ENCODE assay signal across 1 cellular context in genomic region chr12:4145990-4146859, GRCh38.
TF ChIP-seq lines count a peak whose summit lies in the region.

No MANE protein-coding gene starts in this region.

TF ChIP-seq in GM12878, 131 proteins besides CTCF, POLR2A, EP300 and RAD21 (continued from another document and continues in another):
- TF ChIP-seq E4F1 (IDR thresholded peaks at IDR 0.05; ENCODE audit: borderline replicate concordance, partially characterized antibody) (no peak), ESRRA (IDR thresholded peaks at IDR 0.05; ENCODE audit: low read length) (no peak), ZBTB40 (IDR thresholded peaks at IDR 0.05; ENCODE audit: borderline replicate concordance) (no peak), IKZF2 (IDR thresholded peaks at IDR 0.05) (peak; percentile 81 to 82), SUPT20H (IDR thresholded peaks at IDR 0.05; ENCODE audit: borderline replicate concordance, control insufficient read depth, low read depth, low read length) (no peak), SMAD1 (IDR thresholded peaks at IDR 0.05; ENCODE audit: low read depth, partially characterized antibody) (peak; percentile 35), BCL11A (IDR thresholded peaks at IDR 0.05; ENCODE audit: low read depth, low read length) (no peak), TAF1 (IDR thresholded peaks at IDR 0.05; ENCODE audit: borderline replicate concordance, low read depth, low read length) (0 out of 2 replicates have a peak, but pooled peaks have one; percentile 17), HCFC1 (IDR thresholded peaks at IDR 0.05; ENCODE audit: low read length) (no peak), RUNX3 (IDR thresholded peaks at IDR 0.05; ENCODE audit: low read length) (no peak; the same call in 1 of the 2 replicates), JUND (IDR thresholded peaks at IDR 0.05; ENCODE audit: low read depth, low read length) (no peak), HDAC2 (IDR thresholded peaks at IDR 0.05) (no peak), SMARCA5 (IDR thresholded peaks at IDR 0.05) (no peak; the same call in 1 of the 2 replicates), BACH1 (IDR thresholded peaks at IDR 0.05; ENCODE audit: borderline replicate concordance) (peak; percentile 22; the same call in 1 of the 2 replicates), YY1 (IDR thresholded peaks at IDR 0.05; ENCODE audit: low read depth, low read length) (no peak), SRF (IDR thresholded peaks at IDR 0.05; ENCODE audit: low read depth in 2 of 2, low read length in 2 of 2) (no peak), PML (IDR thresholded peaks at IDR 0.05; ENCODE audit: low read length) (no peak), ZNF687 (IDR thresholded peaks at IDR 0.05) (peak; percentile 76), ZBTB11 (CRISPR knock-in tag; IDR thresholded peaks at IDR 0.05) (no peak), NR2C1 (IDR thresholded peaks at IDR 0.05) (no peak), USF1 (IDR thresholded peaks at IDR 0.05; ENCODE audit: borderline replicate concordance, extremely low read length, insufficient read depth, low read depth, low read length) (no peak), JUNB (IDR thresholded peaks at IDR 0.05) (no peak), YBX1 (IDR thresholded peaks at IDR 0.05) (no peak), IRF3 (IDR thresholded peaks at IDR 0.05) (no peak), LARP7 (IDR thresholded peaks at IDR 0.05) (no peak), PAX8 (IDR thresholded peaks at IDR 0.05) (no peak), MXI1 (IDR thresholded peaks at IDR 0.05; ENCODE audit: low read depth, low read length) (peak; percentile 66; the same call in 1 of the 2 replicates), TCF3 (IDR thresholded peaks at IDR 0.05; ENCODE audit: borderline replicate concordance, insufficient read depth, low read depth, low read length) (no peak), ZNF24 (IDR thresholded peaks at IDR 0.05) (peak; percentile 39; the same call in 1 of the 2 replicates), STAT3 (IDR thresholded peaks at IDR 0.05; ENCODE audit: low read depth, low read length) (no peak), POLR2AphosphoS5 (IDR thresholded peaks at IDR 0.05; ENCODE audit: low read length) (peak; percentile 68), ZNF217 (IDR thresholded peaks at IDR 0.05) (peak; percentile 49; the same call in 1 of the 2 replicates), E2F4 (IDR thresholded peaks at IDR 0.05; ENCODE audit: low read depth, low read length) (no peak), RFX5 (IDR thresholded peaks at IDR 0.05; ENCODE audit: low read depth, low read length) (no peak), DPF2 (IDR thresholded peaks at IDR 0.05) (peak; percentile 40; the same call in 1 of the 2 replicates), SPI1 (IDR thresholded peaks at IDR 0.05; ENCODE audit: borderline replicate concordance, insufficient read depth, low read depth, low read length) (no peak), NRF1 (conservative IDR thresholded peaks at IDR 0.05; ENCODE audit: low read depth, low read length) (no peak), ATF7 (IDR thresholded peaks at IDR 0.05; ENCODE audit: low read depth) (peak; percentile 57), NR2F1 (conservative IDR thresholded peaks at IDR 0.05) (no peak)
- TF ChIP-seq, protein P1, sequence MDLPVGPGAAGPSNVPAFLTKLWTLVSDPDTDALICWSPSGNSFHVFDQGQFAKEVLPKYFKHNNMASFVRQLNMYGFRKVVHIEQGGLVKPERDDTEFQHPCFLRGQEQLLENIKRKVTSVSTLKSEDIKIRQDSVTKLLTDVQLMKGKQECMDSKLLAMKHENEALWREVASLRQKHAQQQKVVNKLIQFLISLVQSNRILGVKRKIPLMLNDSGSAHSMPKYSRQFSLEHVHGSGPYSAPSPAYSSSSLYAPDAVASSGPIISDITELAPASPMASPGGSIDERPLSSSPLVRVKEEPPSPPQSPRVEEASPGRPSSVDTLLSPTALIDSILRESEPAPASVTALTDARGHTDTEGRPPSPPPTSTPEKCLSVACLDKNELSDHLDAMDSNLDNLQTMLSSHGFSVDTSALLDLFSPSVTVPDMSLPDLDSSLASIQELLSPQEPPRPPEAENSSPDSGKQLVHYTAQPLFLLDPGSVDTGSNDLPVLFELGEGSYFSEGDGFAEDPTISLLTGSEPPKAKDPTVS (IDR thresholded peaks at IDR 0.05; ENCODE audit: low read depth, low read length) = no peak
